18 cellular contexts compared by ENCODE assay signal in the genomic region with DNA sequence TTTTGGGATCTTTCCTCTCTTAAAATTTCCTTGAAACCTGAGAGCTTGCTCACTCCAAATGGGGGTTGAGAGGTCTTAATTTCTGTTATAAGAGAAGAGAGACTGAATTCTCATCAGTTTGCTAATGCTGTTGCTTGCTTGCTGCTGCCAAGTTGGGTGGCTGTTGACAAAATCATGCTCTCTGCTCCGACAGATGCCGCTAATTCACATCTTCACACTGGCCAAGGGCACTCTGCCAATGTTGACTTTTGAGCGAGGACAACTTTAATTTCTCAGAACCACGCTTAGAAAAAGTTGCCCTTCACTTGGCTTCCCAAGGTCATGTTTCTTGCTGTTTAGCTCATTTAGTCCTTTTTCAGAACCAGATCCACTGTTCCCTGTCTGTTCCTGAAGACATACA.
"Had no signal": no experiment of that assay in that cellular context is flagged by ENCODE, and none has a peak within 500 bp of the region (broad histone marks: within the 10 kb centered on the region; RNA-seq: fewer than 3 reads in every experiment).

No MANE protein-coding gene starts in this region.

- H3K36me3 ChIP-seq: gastrocnemius medialis, heart left ventricle, right lobe of liver, transverse colon, uterus had no signal

- H3K4me3 ChIP-seq: gastrocnemius medialis, heart left ventricle, right lobe of liver, transverse colon, uterus had no signal

- H3K27ac ChIP-seq: gastrocnemius medialis, heart left ventricle, right lobe of liver, transverse colon, uterus had no signal

- H3K9me3 ChIP-seq: gastrocnemius medialis, heart left ventricle, right lobe of liver, transverse colon, uterus had no signal

- H3K27me3 ChIP-seq: gastrocnemius medialis, heart left ventricle, right lobe of liver, transverse colon, uterus had no signal

- DNase-seq: activated CD4-positive, alpha-beta memory T cell treated with anti-CD3 and anti-CD28 coated beads, Interleukin-2, amount 10 ng/mL, durations not matched to agents 7 days and 5 days; activated CD4-positive, alpha-beta T cell treated with anti-CD3 and anti-CD28 coated beads for 48 hours; activated CD4-positive, CD25-positive, alpha-beta regulatory T cell; activated CD8-positive, alpha-beta memory T cell treated with anti-CD3 and anti-CD28 coated beads, Interleukin-2, amount 10 ng/mL, durations not matched to agents 7 days and 5 days; activated naive CD8-positive, alpha-beta T cell treated with anti-CD3 and anti-CD28 coated beads for 36 hours; cortex of kidney; gastrocnemius medialis; heart left ventricle; mesenchymal stem cell; naive thymus-derived CD8-positive, alpha-beta T cell; small intestine; stimulated activated CD4-positive, alpha-beta T cell treated with anti-CD3 and anti-CD28 coated beads, Interleukin-15, amount 100 ng/mL, for 24 hours; stimulated activated CD4-positive, alpha-beta T cell treated with anti-CD3 and anti-CD28 coated beads, Interleukin-2, amount 100 ng/mL, for 48 hours; T-helper 9 cell; transverse colon; uterus had no signal

- H3K4me1 ChIP-seq: gastrocnemius medialis, right lobe of liver, transverse colon, uterus had no signal

- ATAC-seq: activated CD8-positive, alpha-beta memory T cell treated with anti-CD3 and anti-CD28 coated beads, Interleukin-2, amount 10 ng/mL, durations not matched to agents 7 days and 5 days; esophagus mucosa; gastrocnemius medialis; heart left ventricle; naive thymus-derived CD8-positive, alpha-beta T cell had no signal
